1 cellular context compared by ENCODE assay signal in genomic region chr12:80778005-80778541, GRCh38.
TF ChIP-seq lines count a peak whose summit lies in the region.

No MANE protein-coding gene starts in this region.

TF ChIP-seq in GM12878, 131 proteins besides CTCF, POLR2A, EP300 and RAD21 (continued from another document and continues in another):
- TF ChIP-seq ZBTB40 (IDR thresholded peaks at IDR 0.05; ENCODE audit: borderline replicate concordance), result no peak
- TF ChIP-seq NFIC (IDR thresholded peaks at IDR 0.05; ENCODE audit: low read depth, low read length), result peak; percentile 99
- no peak for TF ChIP-seq KLF5 (IDR thresholded peaks at IDR 0.05; ENCODE audit: partially characterized antibody)
- peak; percentile 11; the same call in 1 of the 2 replicates for TF ChIP-seq CHD2 (IDR thresholded peaks at IDR 0.05; ENCODE audit: borderline replicate concordance, low read depth, low read length)
- TF ChIP-seq EGR1 (IDR thresholded peaks at IDR 0.05; ENCODE audit: borderline replicate concordance in 1 of 2, low read depth in 2 of 2, low read length in 2 of 2), result no peak
- TF ChIP-seq HDGF (IDR thresholded peaks at IDR 0.05), result no peak
- TF ChIP-seq TCF12 (IDR thresholded peaks at IDR 0.05; ENCODE audit: low read depth, low read length), result peak; percentile 77; the same call in 1 of the 2 replicates
- no peak for TF ChIP-seq NFYA (IDR thresholded peaks at IDR 0.05; ENCODE audit: borderline replicate concordance, low read depth, low read length)
- peak; percentile 99 for TF ChIP-seq ATF2 (IDR thresholded peaks at IDR 0.05; ENCODE audit: low read length)
- TF ChIP-seq SKIL (IDR thresholded peaks at IDR 0.05; ENCODE audit: low read depth, poor library complexity, severe bottlenecking), result peak; percentile 100
- TF ChIP-seq CBFB (IDR thresholded peaks at IDR 0.05; ENCODE audit: low read depth), result 0 out of 2 replicates have a peak, but pooled peaks have one; percentile 21
- peak; percentile 47 for TF ChIP-seq SP1 (IDR thresholded peaks at IDR 0.05; ENCODE audit: low read depth, low read length)
- TF ChIP-seq MYC (IDR thresholded peaks at IDR 0.05; ENCODE audit: insufficient read depth, insufficient read length, insufficient replicate concordance, low read length, severe bottlenecking), result no peak
- TF ChIP-seq MYB (IDR thresholded peaks at IDR 0.05; ENCODE audit: borderline replicate concordance, low read depth, low read length), result no peak
- no peak for TF ChIP-seq TAF1 (IDR thresholded peaks at IDR 0.05; ENCODE audit: borderline replicate concordance, low read depth, low read length)
- TF ChIP-seq EED (IDR thresholded peaks at IDR 0.05; ENCODE audit: low read depth), result peak; percentile 87
- no peak for TF ChIP-seq EZH2 (IDR thresholded peaks at IDR 0.05; ENCODE audit: borderline replicate concordance, control insufficient read depth, low read depth, low read length)
- TF ChIP-seq CHD4 (IDR thresholded peaks at IDR 0.05), result no peak
- no peak for TF ChIP-seq SMC3 (IDR thresholded peaks at IDR 0.05; ENCODE audit: borderline replicate concordance, low read length)
- peak; percentile 77 for TF ChIP-seq NR2F1 (conservative IDR thresholded peaks at IDR 0.05)
- TF ChIP-seq ZZZ3 (IDR thresholded peaks at IDR 0.05; ENCODE audit: control insufficient read depth, insufficient read length, low read depth), result no peak
- no peak for TF ChIP-seq SREBF1 (IDR thresholded peaks at IDR 0.05; ENCODE audit: low read length)
- TF ChIP-seq POU2F2 (IDR thresholded peaks at IDR 0.05; ENCODE audit: borderline replicate concordance, low read depth, low read length), result peak; percentile 81
- peak; percentile 35; the same call in 1 of the 2 replicates for TF ChIP-seq REST (IDR thresholded peaks at IDR 0.05; ENCODE audit: low read depth, low read length)
- TF ChIP-seq HDAC6 (IDR thresholded peaks at IDR 0.05; ENCODE audit: unreplicated experiment), result no peak
- peak; percentile 93 for TF ChIP-seq CUX1 (IDR thresholded peaks at IDR 0.05; ENCODE audit: insufficient replicate concordance, low read depth, low read length)
- no peak for TF ChIP-seq LARP7 (IDR thresholded peaks at IDR 0.05)
- no peak for TF ChIP-seq ZBTB33 (IDR thresholded peaks at IDR 0.05)
- TF ChIP-seq SRF (IDR thresholded peaks at IDR 0.05; ENCODE audit: low read depth in 2 of 2, low read length in 2 of 2), result peak in 1 of 2 experiments; percentile 90; a peak in 2 of 4 replicates
- peak; percentile 93 for TF ChIP-seq ZNF217 (IDR thresholded peaks at IDR 0.05)
- TF ChIP-seq NKRF (conservative IDR thresholded peaks at IDR 0.05), result peak; percentile 47; the same call in 1 of the 2 replicates
- peak; percentile 75; the same call in 1 of the 2 replicates for TF ChIP-seq CHD1 (IDR thresholded peaks at IDR 0.05; ENCODE audit: low read depth, low read length)
- peak; percentile 71 for TF ChIP-seq RAD51 (IDR thresholded peaks at IDR 0.05)
- TF ChIP-seq SMARCA5 (IDR thresholded peaks at IDR 0.05), result no peak
